8 cellular contexts compared by ENCODE assay signal in the genomic region with DNA sequence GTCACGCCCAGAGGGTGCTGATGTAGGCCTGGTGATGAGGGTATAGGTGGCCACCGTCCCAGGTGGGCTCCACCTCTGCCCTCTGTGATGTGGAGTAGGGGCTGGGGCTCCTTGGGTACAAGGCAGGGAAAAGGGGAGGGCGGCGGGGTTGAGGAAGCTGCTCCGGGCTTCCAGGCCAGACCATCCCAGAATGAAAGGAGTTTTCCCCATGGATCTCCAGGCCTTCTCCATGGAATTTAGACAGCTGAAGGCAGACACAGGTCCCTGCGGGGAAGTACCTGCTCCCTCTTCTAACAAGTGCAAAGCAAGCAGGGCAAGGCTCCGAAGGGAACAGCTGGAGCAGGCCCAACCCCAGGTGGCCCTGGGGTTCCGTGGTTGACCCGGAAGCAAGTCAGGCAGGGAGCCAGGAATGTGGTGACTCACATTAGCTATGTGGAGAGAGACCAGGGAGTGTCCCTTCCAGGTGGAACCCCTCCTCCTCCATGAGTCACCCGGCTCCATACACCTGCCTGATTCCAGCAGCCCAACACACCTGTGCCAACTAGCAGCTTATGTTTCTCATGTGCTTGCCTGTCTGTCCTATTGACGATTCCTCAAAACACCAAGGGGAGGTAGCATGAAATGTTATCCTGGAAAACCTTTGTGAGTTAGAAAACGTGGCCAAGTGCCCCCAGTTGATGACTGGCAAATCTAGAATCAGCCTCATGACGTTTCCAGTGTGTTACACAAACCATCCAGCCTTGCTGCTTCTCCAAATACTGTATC. TPM values are rescaled to one million over a fixed set of nuclear protein-coding genes. Genes with fewer than 3 reads are reported as not detected.
A peak's percentile ranks its signal among the peaks of the same experiment; 100 is the strongest.
DNase-seq lines count a peak whose midpoint lies in the region; TF ChIP-seq lines count a peak whose summit lies in the region.

No MANE protein-coding gene starts in this region.

- H3K4me3 Mint-ChIP-seq in activated T-cell treated with anti-CD3 and anti-CD28 coated beads, Interleukin-2, amount 50 U/mL, for 24 hours = peak overlapping the region; percentile 23

- WGBS in testis, 2 donors = 82 to 84% methylated on average over 13 of the region's 13 CpGs

- no peaks in the 10 kb centered on the region for H3K36me3 Mint-ChIP-seq in activated T-cell treated with anti-CD3 and anti-CD28 coated beads, Interleukin-2, amount 50 U/mL, for 24 hours (ENCODE audit: low read depth)

- no peak overlapping the region for H3K27ac ChIP-seq in testis

- H3K4me1 ChIP-seq in testis = peaks cover 3% of the 10 kb centered on the region

- no peaks in the 10 kb centered on the region for H3K9me3 Mint-ChIP-seq in activated T-cell treated with anti-CD3 and anti-CD28 coated beads, Interleukin-2, amount 50 U/mL, for 24 hours

- H3K36me3 ChIP-seq in testis (ENCODE audit: low read depth, missing control alignments) = no peaks in the 10 kb centered on the region

- H3K4me1 Mint-ChIP-seq in activated T-cell treated with anti-CD3 and anti-CD28 coated beads, Interleukin-2, amount 50 U/mL, for 24 hours (ENCODE audit: low read depth) = peaks cover 94% of the 10 kb centered on the region

- no peak overlapping the region for H3K4me3 ChIP-seq in testis

- TF ChIP-seq POLR2A in testis (IDR thresholded peaks at IDR 0.05) = no peak

- no peak for DNase-seq in activated T-cell treated with anti-CD3 and anti-CD28 coated beads, Interleukin-2, amount 50 U/mL, for 24 hours
- DNase-seq in activated T-cell treated with anti-CD3 and anti-CD28 coated beads for 4 hours (no peak), NCI-H345 treated with DMSO at 0.1 percent for 48 hours (lab: John Stamatoyannopoulos, UW; ENCODE audit: unreplicated experiment) (peak; percentile 90), astrocyte of the hippocampus (ENCODE audit: low read depth, low spot score) (peak; percentile 76), islet precursor cell (peak; percentile 97), testis (peak; percentile 23), OCI-M2 (lab: John Stamatoyannopoulos, UW; ENCODE audit: unreplicated experiment) (no peak), GF-D8 (lab: John Stamatoyannopoulos, UW) (no peak)

- H3K27ac Mint-ChIP-seq in activated T-cell treated with anti-CD3 and anti-CD28 coated beads, Interleukin-2, amount 50 U/mL, for 24 hours = peak overlapping the region; percentile 93

- H3K9me3 ChIP-seq in testis = no peaks in the 10 kb centered on the region

- no peaks in the 10 kb centered on the region for H3K27me3 Mint-ChIP-seq in activated T-cell treated with anti-CD3 and anti-CD28 coated beads, Interleukin-2, amount 50 U/mL, for 24 hours

- intact Hi-C loops in testis (cut with DNase I; ENCODE audit: low total_unique reads) = no loop called here

- no peaks in the 10 kb centered on the region for H3K27me3 ChIP-seq in testis

- TF ChIP-seq CTCF in testis (IDR thresholded peaks at IDR 0.05) = no peak

RNA-seq across cellular contexts. Expression of a gene that starts 59.7 kb away (rescaled TPM):
- 10 to 100 TPM; 26.0 to 30.1 TPM for total RNA-seq in testis
- polyA plus RNA-seq in testis (ENCODE audit: insufficient read depth, low read depth, low replicate concordance) = 32.6 TPM

Comparison
In these comparisons a context has a peak if more than half of its experiments do, and no peak if none do; other contexts are left out.
1. DNase-seq: peak in NCI-H345 treated with DMSO at 0.1 percent for 48 hours (single experiment), astrocyte of the hippocampus (single experiment), islet precursor cell (single experiment) and testis (single experiment); none in activated T-cell treated with anti-CD3 and anti-CD28 coated beads, Interleukin-2, amount 50 U/mL, for 24 hours (single experiment), activated T-cell treated with anti-CD3 and anti-CD28 coated beads for 4 hours (single experiment), OCI-M2 (single experiment) and GF-D8 (single experiment).